ENCODE assay signal across 16 cellular contexts in the genomic region with DNA sequence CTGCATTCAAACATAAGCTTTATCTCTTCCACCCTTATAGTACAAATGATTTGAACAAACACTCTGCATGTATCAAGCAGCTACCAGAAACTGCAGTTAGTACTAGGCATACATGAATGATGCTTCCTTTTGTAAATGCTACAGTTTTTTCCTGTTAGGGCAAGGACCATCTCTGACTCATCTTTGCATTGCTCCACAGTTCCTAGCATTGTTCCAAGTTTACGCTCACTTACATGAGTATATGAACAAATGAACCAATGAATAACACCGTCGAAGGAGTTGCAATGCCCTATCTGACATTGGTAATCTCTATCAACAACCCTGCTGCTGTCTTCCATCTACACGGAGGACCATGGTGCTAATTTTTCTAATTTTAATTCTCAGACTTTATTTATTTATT. TPM values are rescaled to one million over a fixed set of nuclear protein-coding genes. Genes with fewer than 3 reads are reported as not detected.
A peak's percentile ranks its signal among the peaks of the same experiment; 100 is the strongest.
DNase-seq lines count a peak whose midpoint lies in the region; ATAC-seq, FAIRE-seq and TF ChIP-seq lines count a peak whose summit lies in the region.
"Had no signal": no experiment of that assay in that cellular context is flagged by ENCODE, and none has a peak within 500 bp of the region (broad histone marks: within the 10 kb centered on the region; RNA-seq: fewer than 3 reads in every experiment).

No MANE protein-coding gene starts in this region.

- no peak for TF ChIP-seq POLR2A in endothelial cell of umbilical vein (IDR thresholded peaks at IDR 0.05; ENCODE audit: low read depth, low read length)
- no peak for TF ChIP-seq POLR2A in erythroblast (IDR thresholded peaks at IDR 0.05; ENCODE audit: low read length)

- H2AFZ ChIP-seq in PC-3 (ENCODE audit: low read length) (no peak overlapping the region), endothelial cell of umbilical vein (ENCODE audit: low read depth, low read length) (peak overlapping the region; percentile 23)

- H3K27me3 ChIP-seq in PC-3 (ENCODE audit: low read length) (no peaks in the 10 kb centered on the region), endothelial cell of umbilical vein (ENCODE audit: control insufficient read depth in 2 of 2, insufficient read depth in 2 of 2, low read length in 2 of 2) (no peaks in the 10 kb centered on the region)

- peaks cover 51% of the 10 kb centered on the region for H3K4me1 Mint-ChIP-seq in nephron progenitor cell

- 0 out of 2 replicates have a peak, but pooled peaks cover 4% of the 10 kb centered on the region for H4K20me1 ChIP-seq in PC-3 (ENCODE audit: low read length)
- H4K20me1 ChIP-seq in endothelial cell of umbilical vein (replicated peaks; ENCODE audit: control insufficient read depth, extremely low read depth, insufficient read depth, low read length) = no peaks in the 10 kb centered on the region

- intact Hi-C loops in PC-3 (cut with micrococcal nuclease) = loop anchor here (5.0 to 10.0 kb wide), 2 partner anchors 55 to 172 kb away; a partner anchor contains a TSS
- intact Hi-C loops in endothelial cell of umbilical vein (cut with micrococcal nuclease) = loop anchor here (2.0 kb wide), 1 partner anchor 1946 kb away; no protein-coding TSS in a partner anchor
- intact Hi-C loops in sciatic nerve (cut with DNase I) = no loop called here

- H3K36me3 ChIP-seq in PC-3 (ENCODE audit: low read depth, low read length) (peaks cover 3% of the 10 kb centered on the region), endothelial cell of umbilical vein (ENCODE audit: control insufficient read depth in 2 of 2, extremely low read depth in 1 of 2, insufficient read depth in 2 of 2, low read length in 2 of 2) (no peaks in the 10 kb centered on the region)

- H3K27me3 Mint-ChIP-seq in nephron progenitor cell (ENCODE audit: low read depth, poor library complexity) = peaks cover 6% of the 10 kb centered on the region

- dilution Hi-C loops in endothelial cell of umbilical vein (cut with MboI; ENCODE audit: extremely low pct_ligation_motif_present, low sequenced_read_pairs) = no loop called here

- CTCF ChIA-PET in PC-3 (lab: Charles Lee) = no interaction called here
- CTCF ChIA-PET in endothelial cell of umbilical vein (lab: Charles Lee) = interaction anchor here (0.5 to 1.2 kb wide), 4 partner anchors 13 to 252 kb away, joined by 3 read pairs; no protein-coding TSS in a partner anchor

- H3K36me3 Mint-ChIP-seq in nephron progenitor cell (ENCODE audit: low read depth) = peaks cover 32% of the 10 kb centered on the region

- DNase-seq in EH (ENCODE audit: low read depth) (peak; percentile 66), PC-3 (peak; percentile 78), endothelial cell of umbilical vein (ENCODE audit: low read depth, low spot score) (peak; percentile 92), nephron progenitor cell (no peak), sciatic nerve (ENCODE audit: low spot score) (no peak), GM10266 (ENCODE audit: extremely low spot score) (no peak), erythroblast (lab: John Stamatoyannopoulos, UW) (no peak)
- DNase-seq: Kasumi-1; NCI-H510A treated with DMSO at 0.1 percent for 48 hours; SHP77 treated with DMSO at 0.1 percent for 48 hours; stimulated activated CD4-positive, alpha-beta T cell treated with anti-CD3 and anti-CD28 coated beads, Interleukin-4, amount 100 ng/mL, for 24 hours had no signal

- BruUV-seq in PC-3 (replicated peaks; lab: Mats Ljungman, UMichigan) = no TSS peak
- BruUV-seq in endothelial cell of umbilical vein (replicated peaks; lab: Mats Ljungman, UMichigan) = no TSS peak

- POLR2A ChIA-PET in PC-3 (lab: Charles Lee; ENCODE audit: unreplicated experiment) = no interaction called here
- POLR2A ChIA-PET in endothelial cell of umbilical vein (lab: Charles Lee) = no interaction called here

- peaks cover 21% of the 10 kb centered on the region for H3K4me1 ChIP-seq in PC-3 (ENCODE audit: insufficient read depth, low read length)
- H3K4me1 ChIP-seq in endothelial cell of umbilical vein (ENCODE audit: control insufficient read depth, extremely low read depth, insufficient read depth, low read length) = peaks cover 34% of the 10 kb centered on the region

- H3K27ac Mint-ChIP-seq in nephron progenitor cell = no peak overlapping the region
- H3K27ac Mint-ChIP-seq: activated T-helper 1 cell treated with anti-CD3 and anti-CD28 coated beads, Interleukin-12 subunit alpha, Interleukin-12 subunit beta, Interleukin-2, Interleukin-4 antibody, amounts not matched to agents 30 ng/mL and 10 ng/mL and 1 ng/mL, durations not matched to agents 14 hours and 24 hours and 36 hours; stimulated activated naive CD8-positive, alpha-beta T cell treated with anti-CD3 and anti-CD28 coated beads, Interleukin-15, Interleukin-2, amounts not matched to agents 100 ng/mL and 50 ng/mL, for 24 hours had no signal

- peaks cover 3% of the 10 kb centered on the region for H3F3A ChIP-seq in PC-3 (ENCODE audit: low read length, unreplicated experiment)

- H3K4me3 Mint-ChIP-seq in nephron progenitor cell = peak overlapping the region; percentile 95
- H3K4me3 Mint-ChIP-seq: activated T-helper 1 cell treated with anti-CD3 and anti-CD28 coated beads, Interleukin-12 subunit alpha, Interleukin-12 subunit beta, Interleukin-2, Interleukin-4 antibody, amounts not matched to agents 30 ng/mL and 10 ng/mL and 1 ng/mL, durations not matched to agents 14 hours and 24 hours and 36 hours; stimulated activated naive CD8-positive, alpha-beta T cell treated with anti-CD3 and anti-CD28 coated beads, Interleukin-15, Interleukin-2, amounts not matched to agents 100 ng/mL and 50 ng/mL, for 24 hours had no signal

- peak; percentile 94 for FAIRE-seq in endothelial cell of umbilical vein (lab: Jason Lieb, UNC)
- FAIRE-seq: GM12891 had no signal

- no peaks in the 10 kb centered on the region for H3K9me2 ChIP-seq in PC-3 (replicated peaks; ENCODE audit: low read length)

- H3K27ac ChIP-seq in PC-3 (ENCODE audit: low read length) = 0 out of 2 replicates have a peak overlapping the region, but pooled peaks have one; percentile 5
- peak overlapping the region; percentile 64 for H3K27ac ChIP-seq in endothelial cell of umbilical vein (ENCODE audit: insufficient read depth, low read depth, low read length)

- H3K4me3 ChIP-seq in PC-3 (ENCODE audit: low read length) (no peak overlapping the region), endothelial cell of umbilical vein (replicated peaks in 1 of 3; ENCODE audit: insufficient read depth in 1 of 3, low read depth in 1 of 3, low read length in 3 of 3) (no peak overlapping the region)

- no peak for TF ChIP-seq CTCF in PC-3 (conservative IDR thresholded peaks at IDR 0.05; ENCODE audit: low read depth, low read length)
- no peak for TF ChIP-seq CTCF in endothelial cell of umbilical vein (IDR thresholded peaks at IDR 0.05; ENCODE audit: extremely low read depth in 1 of 2, insufficient read depth in 1 of 2, low read depth in 1 of 2, low read length in 2 of 2)
- no peak for TF ChIP-seq CTCF in nephron progenitor cell (IDR thresholded peaks at IDR 0.05)
- TF ChIP-seq CTCF in GM10266 (IDR thresholded peaks at IDR 0.05; ENCODE audit: control insufficient read depth, insufficient read depth, low read depth, missing control alignments) = no peak

- peaks cover 42% of the 10 kb centered on the region for H3K79me2 ChIP-seq in PC-3 (ENCODE audit: low read length)
- peaks cover 14% of the 10 kb centered on the region for H3K79me2 ChIP-seq in endothelial cell of umbilical vein (ENCODE audit: control insufficient read depth, insufficient read depth, low read length)

- ATAC-seq in PC-3 (peak; percentile 14), sciatic nerve (no peak), HG03097 (IDR thresholded peaks at IDR 0.05; ENCODE audit: low FRiP score, unreplicated experiment) (no peak)
- ATAC-seq: activated CD4-positive, CD25-positive, alpha-beta regulatory T cell treated with anti-CD3 and anti-CD28 coated beads, Interleukin-2, amount 50 U/mL, for 24 hours had no signal

- no peak overlapping the region for H3K9ac ChIP-seq in PC-3 (ENCODE audit: low read length)
- no peak overlapping the region for H3K9ac ChIP-seq in endothelial cell of umbilical vein (replicated peaks; ENCODE audit: extremely low read depth, insufficient read depth, low read length)

- H3K9me3 ChIP-seq in PC-3 (ENCODE audit: low read length) (no peaks in the 10 kb centered on the region), endothelial cell of umbilical vein (replicated peaks; ENCODE audit: control insufficient read depth, insufficient read depth, low read length) (no peaks in the 10 kb centered on the region)

- H3K9me3 Mint-ChIP-seq in nephron progenitor cell = peaks cover 21% of the 10 kb centered on the region
- H3K9me3 Mint-ChIP-seq: activated T-helper 1 cell treated with anti-CD3 and anti-CD28 coated beads, Interleukin-12 subunit alpha, Interleukin-12 subunit beta, Interleukin-2, Interleukin-4 antibody, amounts not matched to agents 30 ng/mL and 10 ng/mL and 1 ng/mL, durations not matched to agents 14 hours and 24 hours and 36 hours; stimulated activated naive CD8-positive, alpha-beta T cell treated with anti-CD3 and anti-CD28 coated beads, Interleukin-15, Interleukin-2, amounts not matched to agents 100 ng/mL and 50 ng/mL, for 24 hours had no signal

- H3K4me2 ChIP-seq in PC-3 (ENCODE audit: low read length) (peak overlapping the region; percentile 49), endothelial cell of umbilical vein (ENCODE audit: insufficient read depth, low read length) (peak overlapping the region; percentile 43)

- no peaks in the 10 kb centered on the region for H3K9me1 ChIP-seq in endothelial cell of umbilical vein (replicated peaks; ENCODE audit: control insufficient read depth, extremely low read depth, insufficient read depth, low read length)

RNA-seq across cellular contexts. Expression of a gene that starts 2.1 kb away (rescaled TPM):
- total RNA-seq in PC-3 (2014; rRNA removed) = 45.8 and 45.9 TPM in 2 replicates
- total RNA-seq in endothelial cell of umbilical vein = 75.7 and 103 TPM in 2 replicates
- 30.1 and 43.6 TPM in 2 replicates for polyA plus RNA-seq in endothelial cell of umbilical vein
- polyA plus RNA-seq in endothelial cell of umbilical vein (2011; cell fraction: cytosol; rRNA removed) = 62.3 and 63.8 TPM in 2 replicates
- 51.9 and 72.1 TPM in 2 replicates for polyA plus RNA-seq in endothelial cell of umbilical vein (2011; cell fraction: nucleus; rRNA removed)
- 115 and 118 TPM in 2 replicates for polyA plus RNA-seq in endothelial cell of umbilical vein (2012)
- 79.1 and 82.5 TPM in 2 replicates for polyA minus RNA-seq in endothelial cell of umbilical vein
- 30.6 TPM for polyA minus RNA-seq in endothelial cell of umbilical vein (2011; cell fraction: cytosol; rRNA and poly(A)+ RNA removed)
- polyA minus RNA-seq in endothelial cell of umbilical vein (2011; cell fraction: nucleus; rRNA and poly(A)+ RNA removed) = 38.9 and 44.6 TPM in 2 replicates
- 63.0 TPM for total RNA-seq in sciatic nerve

RNA-seq across cellular contexts. Expression of a gene that starts 3.6 kb away (rescaled TPM):
- total RNA-seq in PC-3 (2014; rRNA removed) = 34.4 and 40.3 TPM in 2 replicates
- total RNA-seq in endothelial cell of umbilical vein = 48.2 and 51.2 TPM in 2 replicates
- 22.6 and 33.0 TPM in 2 replicates for polyA plus RNA-seq in endothelial cell of umbilical vein
- polyA plus RNA-seq in endothelial cell of umbilical vein (2011; cell fraction: cytosol; rRNA removed) = 48.6 and 51.4 TPM in 2 replicates
- 18.0 and 27.0 TPM in 2 replicates for polyA plus RNA-seq in endothelial cell of umbilical vein (2011; cell fraction: nucleus; rRNA removed)
- 42.9 and 75.7 TPM in 2 replicates for polyA plus RNA-seq in endothelial cell of umbilical vein (2012)
- polyA minus RNA-seq in endothelial cell of umbilical vein = 32.4 and 51.4 TPM in 2 replicates
- 18.8 TPM for polyA minus RNA-seq in endothelial cell of umbilical vein (2011; cell fraction: cytosol; rRNA and poly(A)+ RNA removed)
- 22.7 and 23.3 TPM in 2 replicates for polyA minus RNA-seq in endothelial cell of umbilical vein (2011; cell fraction: nucleus; rRNA and poly(A)+ RNA removed)
- 42.5 TPM for total RNA-seq in sciatic nerve

Comparison
In these comparisons a context has a peak if more than half of its experiments do, and no peak if none do; other contexts are left out.
1. DNase-seq: peak in EH (single experiment), PC-3 (single experiment) and endothelial cell of umbilical vein (single experiment); none in nephron progenitor cell (single experiment), sciatic nerve (single experiment), GM10266 (single experiment) and erythroblast (0 of 2).